8 cellular contexts compared by ENCODE assay signal in genomic region chr2:129877289-129877741, GRCh38.
DNase-seq lines count a peak whose midpoint lies in the region; ATAC-seq and TF ChIP-seq lines count a peak whose summit lies in the region.

No MANE protein-coding gene starts in this region.

- ATAC-seq in GM18508 (IDR thresholded peaks at IDR 0.05; ENCODE audit: insufficient read depth, unreplicated experiment) (peak; percentile 65), HG02970 (IDR thresholded peaks at IDR 0.05; ENCODE audit: low FRiP score, unreplicated experiment) (peak; percentile 65)

- peaks cover 7% of the 10 kb centered on the region for H3K4me1 Mint-ChIP-seq in chondrocyte (ENCODE audit: low read depth)

- no peak for TF ChIP-seq CTCF in chondrocyte (IDR thresholded peaks at IDR 0.05)

- no peaks in the 10 kb centered on the region for H3K9me3 Mint-ChIP-seq in chondrocyte (ENCODE audit: low read depth)

- H3K27me3 Mint-ChIP-seq in chondrocyte (ENCODE audit: low read depth) = peaks cover 5% of the 10 kb centered on the region

- DNase-seq in NCI-H2196 treated with DMSO at 0.1 percent for 48 hours (lab: John Stamatoyannopoulos, UW; ENCODE audit: unreplicated experiment) (peak; percentile 29), chondrocyte (ENCODE audit: low spot score) (no peak), OCI-M2 (lab: John Stamatoyannopoulos, UW; ENCODE audit: unreplicated experiment) (no peak)
- peak; percentile 86 to 87 for DNase-seq in activated CD4-positive, alpha-beta T cell treated with anti-CD3 and anti-CD28 coated beads for 4 hours
- peak; percentile 62 to 70 for DNase-seq in stimulated activated CD4-positive, alpha-beta T cell treated with anti-CD3 and anti-CD28 coated beads, Interleukin-1b, Interleukin-23, amount 100 ng/mL, for 1 hour (ENCODE audit: low read depth in 2 of 2)

- peak overlapping the region; percentile 76 for H3K27ac Mint-ChIP-seq in chondrocyte (ENCODE audit: unreplicated experiment)

- peak overlapping the region; percentile 85 for H3K27ac ChIP-seq in layer of hippocampus (ENCODE audit: low read depth, low read length)

- no peaks in the 10 kb centered on the region for H3K36me3 Mint-ChIP-seq in chondrocyte (ENCODE audit: low read depth)

- H3K27me3 ChIP-seq in layer of hippocampus (ENCODE audit: control insufficient read depth, insufficient read depth, low read length) = no peaks in the 10 kb centered on the region

- H3K4me3 Mint-ChIP-seq in chondrocyte (ENCODE audit: unreplicated experiment) = peak overlapping the region; percentile 98

Comparison
In these comparisons a context has a peak if more than half of its experiments do, and no peak if none do; other contexts are left out.
1. DNase-seq: peak in NCI-H2196 treated with DMSO at 0.1 percent for 48 hours (single experiment), activated CD4-positive, alpha-beta T cell treated with anti-CD3 and anti-CD28 coated beads for 4 hours (2 of 2) and stimulated activated CD4-positive, alpha-beta T cell treated with anti-CD3 and anti-CD28 coated beads, Interleukin-1b, Interleukin-23, amount 100 ng/mL, for 1 hour (2 of 2); none in chondrocyte (single experiment) and OCI-M2 (single experiment).